Comparison of ENCODE assay signal across 26 cellular contexts in genomic region chr12:24297516-24297915, GRCh38.
"Had no signal": no experiment of that assay in that cellular context is flagged by ENCODE, and none has a peak within 500 bp of the region (broad histone marks: within the 10 kb centered on the region; RNA-seq: fewer than 3 reads in every experiment).

No MANE protein-coding gene starts in this region.

- H3K9me3 Mint-ChIP-seq: activated T-cell treated with anti-CD3 and anti-CD28 coated beads, Interleukin-2, amount 50 U/mL, for 24 hours; activated T-helper 2 cell treated with anti-CD3 and anti-CD28 coated beads, Interferon-gamma antibody, Interleukin-2, Interleukin-4, amounts not matched to agents 10 μg/mL and 5 μg/mL and 100 μg/mL, durations not matched to agents 14 hours and 24 hours and 36 hours; central memory CD8-positive, alpha-beta T cell; neural crest cell; WTC11 had no signal

- H3K27ac Mint-ChIP-seq: activated T-cell treated with anti-CD3 and anti-CD28 coated beads, Interleukin-2, amount 50 U/mL, for 24 hours; activated T-helper 2 cell treated with anti-CD3 and anti-CD28 coated beads, Interferon-gamma antibody, Interleukin-2, Interleukin-4, amounts not matched to agents 10 μg/mL and 5 μg/mL and 100 μg/mL, durations not matched to agents 14 hours and 24 hours and 36 hours; naive thymus-derived CD4-positive, alpha-beta T cell; stimulated activated naive CD8-positive, alpha-beta T cell treated with anti-CD3 and anti-CD28 coated beads, Interleukin-15, Interleukin-2, amounts not matched to agents 100 ng/mL and 50 ng/mL, for 24 hours; WTC11 had no signal

- H3K4me3 Mint-ChIP-seq: activated T-cell treated with anti-CD3 and anti-CD28 coated beads, Interleukin-2, amount 50 U/mL, for 24 hours; central memory CD8-positive, alpha-beta T cell; naive thymus-derived CD4-positive, alpha-beta T cell; neural crest cell; stimulated activated naive CD8-positive, alpha-beta T cell treated with anti-CD3 and anti-CD28 coated beads, Interleukin-15, Interleukin-2, amounts not matched to agents 100 ng/mL and 50 ng/mL, for 24 hours; WTC11 had no signal

- H3K27me3 ChIP-seq: breast epithelium, colonic mucosa, right lobe of liver, tibial artery had no signal

- H3K27me3 Mint-ChIP-seq: activated T-cell treated with anti-CD3 and anti-CD28 coated beads, Interleukin-2, amount 50 U/mL, for 24 hours; central memory CD8-positive, alpha-beta T cell; naive thymus-derived CD4-positive, alpha-beta T cell; stimulated activated naive CD8-positive, alpha-beta T cell treated with anti-CD3 and anti-CD28 coated beads, Interleukin-15, Interleukin-2, amounts not matched to agents 100 ng/mL and 50 ng/mL, for 24 hours had no signal

- H3K4me1 Mint-ChIP-seq: central memory CD8-positive, alpha-beta T cell; naive thymus-derived CD4-positive, alpha-beta T cell had no signal

- DNase-seq: activated CD4-positive, alpha-beta T cell treated with anti-CD3 and anti-CD28 coated beads, Interleukin-2, amount 50 U/mL, for 4 hours; activated CD8-positive, alpha-beta memory T cell treated with anti-CD3 and anti-CD28 coated beads for 24 hours; activated CD8-positive, alpha-beta memory T cell treated with anti-CD3 and anti-CD28 coated beads, Interleukin-2, amount 50 U/mL, for 4 hours; activated naive CD4-positive, alpha-beta T cell treated with Interleukin-2 at 50 U/mL for 16 hours; activated T-cell treated with anti-CD3 and anti-CD28 coated beads, Interleukin-2, amount 50 U/mL, for 24 hours; colonic mucosa; head of caudate nucleus; lower lobe of right lung; naive thymus-derived CD4-positive, alpha-beta T cell; posterior cingulate gyrus; right lobe of liver; stimulated activated CD4-positive, alpha-beta T cell treated with anti-CD3 and anti-CD28 coated beads, Interleukin-1b, Interleukin-23, amount 100 ng/mL, for 48 hours; substantia nigra; T-helper 1 cell; T-helper 9 cell; tibial artery had no signal

- H3K36me3 Mint-ChIP-seq: naive thymus-derived CD4-positive, alpha-beta T cell; WTC11 had no signal

- ATAC-seq: left lobe of liver; lower lobe of right lung; naive thymus-derived CD4-positive, alpha-beta T cell; right lobe of liver; WTC11 had no signal

- H3K27ac ChIP-seq: breast epithelium, colonic mucosa, epithelial cell of prostate, lower lobe of right lung, right lobe of liver, skin epidermis, tibial artery had no signal

- FAIRE-seq: frontal cortex had no signal

- H3K4me1 ChIP-seq: breast epithelium, colonic mucosa, lower lobe of right lung, right lobe of liver, tibial artery had no signal
